ENCODE assay signal across 1 cellular context in genomic region chr19:50420127-50420526, GRCh38.
TF ChIP-seq lines count a peak whose summit lies in the region.

No MANE protein-coding gene starts in this region.

TF ChIP-seq in GM23338, 12 proteins besides CTCF, POLR2A, EP300 and RAD21:
- TF ChIP-seq EZH2 (IDR thresholded peaks at IDR 0.05; ENCODE audit: low read depth, unreplicated experiment) (no peak), CREB1 (CRISPR knock-in tag; IDR thresholded peaks at IDR 0.05; ENCODE audit: low read depth) (no peak)
